ENCODE assay signal across 12 cellular contexts in the genomic region with DNA sequence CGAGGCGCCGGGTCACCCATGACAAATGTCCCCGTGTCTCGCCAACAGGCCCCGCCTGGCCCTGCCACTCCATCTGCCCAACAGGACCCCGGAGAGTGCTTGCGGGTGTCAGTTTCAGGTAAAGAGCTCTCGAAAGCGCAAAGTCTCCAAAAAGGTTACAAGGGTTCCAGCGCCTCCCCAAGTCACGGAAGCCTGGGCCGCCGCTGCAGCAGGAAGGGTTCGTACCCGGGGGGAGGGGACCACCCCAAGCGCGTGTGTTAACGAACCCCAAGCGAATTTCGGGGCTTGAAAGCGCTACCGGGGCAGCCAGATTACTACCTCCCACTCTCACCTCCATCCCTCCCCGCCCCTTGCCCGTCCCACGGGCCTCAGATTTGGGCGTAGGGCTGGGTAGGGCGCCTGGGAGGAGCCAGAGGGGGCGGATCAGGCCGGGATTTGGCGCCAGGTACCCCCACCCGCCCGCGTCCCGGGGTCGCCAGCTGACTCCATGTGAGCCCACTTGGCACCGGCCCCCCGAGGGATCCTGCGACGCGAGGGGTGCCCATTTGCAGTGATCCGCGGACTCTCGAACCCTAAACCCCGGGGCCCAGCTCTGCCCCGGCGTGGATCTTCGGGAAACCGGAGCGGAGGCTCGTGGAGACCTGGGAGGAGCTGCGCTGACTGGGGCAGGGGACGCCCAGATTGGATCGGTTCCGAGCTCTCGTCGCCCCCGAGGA.
DNase-seq lines count a peak whose midpoint lies in the region; ATAC-seq and TF ChIP-seq lines count a peak whose summit lies in the region.
"Had no signal": no experiment of that assay in that cellular context is flagged by ENCODE, and none has a peak within 500 bp of the region (broad histone marks: within the 10 kb centered on the region; RNA-seq: fewer than 3 reads in every experiment).

No MANE protein-coding gene starts in this region.

- H3K27me3 ChIP-seq in ascending aorta: peaks cover 13% of the 10 kb centered on the region
- peaks cover 100% of the 10 kb centered on the region for H3K27me3 ChIP-seq in iPS-15b (ENCODE audit: control insufficient read depth, insufficient read depth, low read length)
- peaks cover 26 to 100% (median 28%) of the 10 kb centered on the region in 3 donors for H3K27me3 ChIP-seq in psoas muscle (ENCODE audit: insufficient read depth in 3 of 3, low read length in 2 of 3)

- H3K4me3 Mint-ChIP-seq in activated naive CD4-positive, alpha-beta T cell treated with anti-CD3 and anti-CD28 coated beads for 36 hours: no peak overlapping the region

- ATAC-seq in psoas muscle (peak in 2 of 4 donors; percentile 9 to 21), HG02938 (IDR thresholded peaks at IDR 0.05; ENCODE audit: unreplicated experiment) (no peak), esophagus mucosa (no peak)

- H3K27me3 Mint-ChIP-seq in activated naive CD4-positive, alpha-beta T cell treated with anti-CD3 and anti-CD28 coated beads for 36 hours (ENCODE audit: low read depth): peaks cover 74% of the 10 kb centered on the region

- CTCF ChIA-PET in activated naive CD4-positive, alpha-beta T cell treated with anti-CD3 and anti-CD28 coated beads for 36 hours (lab: Charles Lee): no interaction called here

- no peaks in the 10 kb centered on the region for H3K36me3 Mint-ChIP-seq in activated naive CD4-positive, alpha-beta T cell treated with anti-CD3 and anti-CD28 coated beads for 36 hours (ENCODE audit: low read depth)

- peak; percentile 20 for DNase-seq in AG20443 (ENCODE audit: low spot score)
- DNase-seq in ascending aorta (ENCODE audit: low spot score in 2 of 2): no peak
- no peak for DNase-seq in psoas muscle
- DNase-seq in NCI-H2196 (lab: John Stamatoyannopoulos, UW; ENCODE audit: unreplicated experiment): no peak
- DNase-seq in activated naive CD4-positive, alpha-beta T cell treated with anti-CD3 and anti-CD28 coated beads for 36 hours: no peak
- DNase-seq: activated CD4-positive, alpha-beta T cell treated with anti-CD3 and anti-CD28 coated beads, Interleukin-2, amount 50 U/mL, for 4 hours; activated gamma-delta T cell treated with Interleukin-2 at 50 U/mL for 16 hours; dorsolateral prefrontal cortex had no signal

- H3K9me3 ChIP-seq in ascending aorta (no peaks in the 10 kb centered on the region), iPS-15b (ENCODE audit: control insufficient read depth, insufficient read depth, low read length) (no peaks in the 10 kb centered on the region), psoas muscle (no peaks in the 10 kb centered on the region)

- intact Hi-C loops in ascending aorta (cut with DNase I) (no loop called here), psoas muscle (cut with DNase I) (no loop called here)
- intact Hi-C loops in activated naive CD4-positive, alpha-beta T cell treated with anti-CD3 and anti-CD28 coated beads for 36 hours (cut with micrococcal nuclease): no loop called here

- no peak overlapping the region for H3K27ac Mint-ChIP-seq in activated naive CD4-positive, alpha-beta T cell treated with anti-CD3 and anti-CD28 coated beads for 36 hours

- H3K4me1 ChIP-seq in ascending aorta (peaks cover 4 to 11% of the 10 kb centered on the region in 2 donors), iPS-15b (ENCODE audit: control insufficient read depth, insufficient read depth, low read length) (peaks cover 4% of the 10 kb centered on the region), psoas muscle (peaks cover 13% of the 10 kb centered on the region)
- H3K4me1 ChIP-seq: BLaER1 treated with 17β-estradiol and CSF1 and Interleukin-3, amounts not matched to agents 10 nM and 100 nM had no signal

- H3K36me3 ChIP-seq in ascending aorta: no peaks in the 10 kb centered on the region
- H3K36me3 ChIP-seq in iPS-15b (ENCODE audit: control insufficient read depth, insufficient read depth, low read length): no peaks in the 10 kb centered on the region
- H3K36me3 ChIP-seq in psoas muscle (ENCODE audit: insufficient read depth in 1 of 2, low read depth in 1 of 2): no peaks in the 10 kb centered on the region
- H3K36me3 ChIP-seq: BLaER1 treated with 17β-estradiol and CSF1 and Interleukin-3, amounts not matched to agents 10 nM and 100 nM had no signal

- TF ChIP-seq CTCF in ascending aorta (IDR thresholded peaks at IDR 0.05) (no peak), psoas muscle (IDR thresholded peaks at IDR 0.05) (no peak)

- H3K9ac ChIP-seq in iPS-15b (ENCODE audit: low read depth, low read length): no peak overlapping the region
- H3K9ac ChIP-seq: BLaER1 treated with 17β-estradiol and CSF1 and Interleukin-3, amounts not matched to agents 10 nM and 100 nM had no signal

- no peak overlapping the region for H3K27ac ChIP-seq in ascending aorta
- H3K27ac ChIP-seq in psoas muscle: no peak overlapping the region
- H3K27ac ChIP-seq: BLaER1 treated with 17β-estradiol and CSF1 and Interleukin-3, amounts not matched to agents 10 nM and 100 nM; dorsolateral prefrontal cortex had no signal

- peaks cover 1% of the 10 kb centered on the region for H3K4me1 Mint-ChIP-seq in activated naive CD4-positive, alpha-beta T cell treated with anti-CD3 and anti-CD28 coated beads for 36 hours (ENCODE audit: low read depth)

- peak overlapping the region; percentile 42 to 51 for H3K4me3 ChIP-seq in ascending aorta
- H3K4me3 ChIP-seq in iPS-15b (ENCODE audit: low read depth, low read length): peak overlapping the region; percentile 24
- peak overlapping the region; percentile 55 for H3K4me3 ChIP-seq in psoas muscle
- H3K4me3 ChIP-seq: BLaER1 treated with 17β-estradiol and CSF1 and Interleukin-3, amounts not matched to agents 10 nM and 100 nM had no signal

- WGBS in psoas muscle, 3 donors: 3 to 4% (median 3%) methylated on average over 46 to 58 of the region's 58 CpGs

- no peaks in the 10 kb centered on the region for H3K9me3 Mint-ChIP-seq in activated naive CD4-positive, alpha-beta T cell treated with anti-CD3 and anti-CD28 coated beads for 36 hours
